Comparison of ENCODE assay signal across 14 cellular contexts in the genomic region with DNA sequence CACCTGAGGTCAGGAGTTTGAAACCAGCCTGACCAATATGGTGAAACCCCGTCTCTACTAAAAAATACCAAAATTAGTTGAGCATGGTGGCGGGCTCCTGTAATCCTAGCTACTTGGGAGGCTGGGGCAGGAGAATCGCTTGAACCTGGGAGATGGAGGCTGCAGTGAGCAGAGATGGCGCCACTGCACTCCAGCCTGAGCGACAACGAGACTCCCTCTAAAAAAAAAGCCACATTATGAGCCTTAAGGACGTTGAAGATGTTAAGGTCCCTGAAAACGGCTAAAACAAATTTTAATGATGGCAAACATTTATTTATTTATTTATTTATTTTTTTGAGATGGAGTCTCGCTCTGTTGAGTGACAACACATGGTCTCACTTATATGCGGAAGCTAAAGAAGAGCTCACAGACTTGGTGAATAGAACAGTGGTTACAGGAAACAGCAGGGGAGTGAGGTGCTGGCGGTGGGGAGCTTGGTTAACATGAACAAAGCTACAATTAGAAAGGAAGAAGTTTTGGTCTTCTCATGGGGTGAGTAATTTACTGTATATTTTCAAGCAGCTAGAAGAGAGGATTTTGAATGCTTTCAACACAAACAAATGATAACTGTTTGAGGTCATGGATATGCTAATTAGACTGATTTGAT. TPM values are rescaled to one million over a fixed set of nuclear protein-coding genes. Genes with fewer than 3 reads are reported as not detected.
DNase-seq lines count a peak whose midpoint lies in the region; ATAC-seq and TF ChIP-seq lines count a peak whose summit lies in the region.
"Had no signal": no experiment of that assay in that cellular context is flagged by ENCODE, and none has a peak within 500 bp of the region (broad histone marks: within the 10 kb centered on the region; RNA-seq: fewer than 3 reads in every experiment).

No MANE protein-coding gene starts in this region.

- POLR2A ChIA-PET in CD8-positive, alpha-beta memory T cell (lab: Charles Lee), result interaction anchor here (0.9 to 1.5 kb wide), 3 partner anchors 31 to 1005 kb away, joined by 3 to 11 read pairs (median 6); no protein-coding TSS in a partner anchor
- POLR2A ChIA-PET in MCF 10A (lab: Yijun Ruan, JAX), result interaction anchor here (0.7 kb wide), 1 partner anchor 34 kb away, joined by 3 read pairs; no protein-coding TSS in a partner anchor

- peak; percentile 10 to 67 (median 50) for DNase-seq in CD8-positive, alpha-beta memory T cell
- DNase-seq in MM.1S (peak; percentile 4), MCF 10A (ENCODE audit: unreplicated experiment) (no peak), NCI-H1105 treated with DMSO at 0.1 percent for 48 hours (lab: John Stamatoyannopoulos, UW) (no peak)
- peak; percentile 10 for DNase-seq in stimulated activated CD8-positive, alpha-beta memory T cell treated with anti-CD3 and anti-CD28 coated beads, Interleukin-12 subunit alpha, Interleukin-12 subunit beta, amount 100 ng/mL, for 4 hours (ENCODE audit: low read depth)
- DNase-seq: DMS79; NK-92 treated with Interleukin-12 subunit alpha and Interleukin-12 subunit beta, amount 100 ng/mL, for 24 hours; right cardiac atrium; uterus had no signal

- no peaks in the 10 kb centered on the region for H3K36me3 ChIP-seq in CD8-positive, alpha-beta memory T cell (ENCODE audit: insufficient read depth, low read length)
- H3K36me3 ChIP-seq in MM.1S (replicated peaks; ENCODE audit: insufficient read depth, low read length), result no peaks in the 10 kb centered on the region
- H3K36me3 ChIP-seq: ascending aorta, uterus had no signal

- intact Hi-C loops in MCF 10A (cut with micrococcal nuclease), result no loop called here

- no peak for ATAC-seq in GM18519 (IDR thresholded peaks at IDR 0.05; ENCODE audit: low FRiP score, unreplicated experiment)
- ATAC-seq: right cardiac atrium had no signal

- H3K9me3 ChIP-seq in CD8-positive, alpha-beta memory T cell (ENCODE audit: low read length), result no peaks in the 10 kb centered on the region
- no peaks in the 10 kb centered on the region for H3K9me3 ChIP-seq in MM.1S (replicated peaks; ENCODE audit: insufficient read depth, low read length)
- H3K9me3 ChIP-seq: ascending aorta, uterus had no signal

- H3K27ac ChIP-seq in CD8-positive, alpha-beta memory T cell (ENCODE audit: low read depth, low read length), result no peak overlapping the region
- no peak overlapping the region for H3K27ac ChIP-seq in MM.1S (ENCODE audit: low read length)
- H3K27ac ChIP-seq: ascending aorta, uterus had no signal

- H3K9me3 Mint-ChIP-seq in CD8-positive, alpha-beta memory T cell, result no peaks in the 10 kb centered on the region
- H3K9me3 Mint-ChIP-seq in activated naive CD4-positive, alpha-beta T cell treated with anti-CD3 and anti-CD28 coated beads, Interleukin-2, amount 50 U/mL, for 24 hours, result no peaks in the 10 kb centered on the region
- H3K9me3 Mint-ChIP-seq in MCF 10A (ENCODE audit: unreplicated experiment), result no peaks in the 10 kb centered on the region

- peak overlapping the region in 7 of 8 donors; percentile 3 to 78 (median 20) for H3K27ac Mint-ChIP-seq in CD8-positive, alpha-beta memory T cell
- H3K27ac Mint-ChIP-seq in activated naive CD4-positive, alpha-beta T cell treated with anti-CD3 and anti-CD28 coated beads, Interleukin-2, amount 50 U/mL, for 24 hours, result no peak overlapping the region
- H3K27ac Mint-ChIP-seq in MCF 10A (ENCODE audit: low read depth, unreplicated experiment), result no peak overlapping the region

- no peaks in the 10 kb centered on the region for H3K27me3 ChIP-seq in CD8-positive, alpha-beta memory T cell (ENCODE audit: insufficient read depth, low read length, poor library complexity, severe bottlenecking)
- H3K27me3 ChIP-seq in MM.1S (replicated peaks; ENCODE audit: insufficient read depth, low read length), result no peaks in the 10 kb centered on the region
- H3K27me3 ChIP-seq: ascending aorta, uterus had no signal

- peaks cover 0 to 2% (median 2%) of the 10 kb centered on the region in 3 donors for H3K36me3 Mint-ChIP-seq in CD8-positive, alpha-beta memory T cell
- H3K36me3 Mint-ChIP-seq in activated naive CD4-positive, alpha-beta T cell treated with anti-CD3 and anti-CD28 coated beads, Interleukin-2, amount 50 U/mL, for 24 hours, result no peaks in the 10 kb centered on the region
- H3K36me3 Mint-ChIP-seq in MCF 10A (ENCODE audit: insufficient read depth, unreplicated experiment), result no peaks in the 10 kb centered on the region

- no peaks in the 10 kb centered on the region for H3K27me3 Mint-ChIP-seq in CD8-positive, alpha-beta memory T cell
- no peaks in the 10 kb centered on the region for H3K27me3 Mint-ChIP-seq in activated naive CD4-positive, alpha-beta T cell treated with anti-CD3 and anti-CD28 coated beads, Interleukin-2, amount 50 U/mL, for 24 hours
- no peaks in the 10 kb centered on the region for H3K27me3 Mint-ChIP-seq in MCF 10A (ENCODE audit: insufficient read depth, unreplicated experiment)

- H3F3A ChIP-seq in MM.1S (ENCODE audit: insufficient read depth, low read length), result no peaks in the 10 kb centered on the region

- no peak overlapping the region for H2AFZ ChIP-seq in MM.1S (ENCODE audit: low read length)

- H3K4me3 ChIP-seq in CD8-positive, alpha-beta memory T cell (ENCODE audit: low read length), result no peak overlapping the region
- H3K4me3 ChIP-seq in MM.1S (ENCODE audit: low read length), result no peak overlapping the region
- H3K4me3 ChIP-seq: ascending aorta, uterus had no signal

- H3K9ac ChIP-seq in MM.1S (ENCODE audit: low read length), result no peak overlapping the region

- H3K4me1 ChIP-seq in CD8-positive, alpha-beta memory T cell (ENCODE audit: insufficient read depth, low read length), result peaks cover 4% of the 10 kb centered on the region
- H3K4me1 ChIP-seq in MM.1S (ENCODE audit: low read length), result no peaks in the 10 kb centered on the region
- H3K4me1 ChIP-seq: ascending aorta, uterus had no signal

- no TSS peak for BruUV-seq in MCF 10A (replicated peaks; lab: Mats Ljungman, UMichigan)

- no peaks in the 10 kb centered on the region for H3K9me2 ChIP-seq in MM.1S (replicated peaks; ENCODE audit: insufficient read depth, low read length)

- TF ChIP-seq CTCF in MM.1S (IDR thresholded peaks at IDR 0.05; ENCODE audit: low read length) (no peak), MCF 10A (IDR thresholded peaks at IDR 0.05; ENCODE audit: unreplicated experiment) (no peak)

- H3K4me1 Mint-ChIP-seq in CD8-positive, alpha-beta memory T cell, result peaks cover 30 to 34% (median 30%) of the 10 kb centered on the region in 3 donors
- peaks cover 21% of the 10 kb centered on the region for H3K4me1 Mint-ChIP-seq in activated naive CD4-positive, alpha-beta T cell treated with anti-CD3 and anti-CD28 coated beads, Interleukin-2, amount 50 U/mL, for 24 hours
- peaks cover 5% of the 10 kb centered on the region for H3K4me1 Mint-ChIP-seq in MCF 10A (ENCODE audit: insufficient read depth, unreplicated experiment)

- no peaks in the 10 kb centered on the region for H4K20me1 ChIP-seq in MM.1S (ENCODE audit: insufficient read depth, low read length)

- peak overlapping the region in 6 of 7 donors; percentile 0 to 39 (median 18) for H3K4me3 Mint-ChIP-seq in CD8-positive, alpha-beta memory T cell
- peak overlapping the region; percentile 8 for H3K4me3 Mint-ChIP-seq in activated naive CD4-positive, alpha-beta T cell treated with anti-CD3 and anti-CD28 coated beads, Interleukin-2, amount 50 U/mL, for 24 hours
- no peak overlapping the region for H3K4me3 Mint-ChIP-seq in MCF 10A (ENCODE audit: unreplicated experiment)

- CTCF ChIA-PET in CD8-positive, alpha-beta memory T cell (lab: Charles Lee), result interaction anchor here (0.7 to 2.3 kb wide), 4 partner anchors 22 to 132 kb away, joined by 3 to 18 read pairs (median 6); no protein-coding TSS in a partner anchor
- CTCF ChIA-PET in MCF 10A (lab: Yijun Ruan, JAX), result interaction anchor here (0.7 to 0.9 kb wide), 3 partner anchors 14 to 1999 kb away, joined by 3 read pairs; no protein-coding TSS in a partner anchor

- no peak overlapping the region for H3K4me2 ChIP-seq in MM.1S (ENCODE audit: low read depth, low read length)

- no peaks in the 10 kb centered on the region for H3K79me2 ChIP-seq in MM.1S (ENCODE audit: low read length)

RNA-seq across cellular contexts. Expression of a gene that starts 47.1 kb away (rescaled TPM):
- not detected for total RNA-seq in CD8-positive, alpha-beta memory T cell
- polyA plus RNA-seq in CD8-positive, alpha-beta memory T cell, result 0.43 TPM
- total RNA-seq in MCF 10A (2022), result not detected in 2 replicates
- total RNA-seq: HT-29 had no signal
- polyA plus RNA-seq: BJ had no signal

Comparison
In these comparisons a context has a peak if more than half of its experiments do, and no peak if none do; other contexts are left out.
1. DNase-seq: peak in CD8-positive, alpha-beta memory T cell (5 of 5), MM.1S (single experiment) and stimulated activated CD8-positive, alpha-beta memory T cell treated with anti-CD3 and anti-CD28 coated beads, Interleukin-12 subunit alpha, Interleukin-12 subunit beta, amount 100 ng/mL, for 4 hours (single experiment); none in MCF 10A (single experiment) and NCI-H1105 treated with DMSO at 0.1 percent for 48 hours (single experiment).
2. H3K27ac Mint-ChIP-seq: peak in CD8-positive, alpha-beta memory T cell (7 of 8); none in activated naive CD4-positive, alpha-beta T cell treated with anti-CD3 and anti-CD28 coated beads, Interleukin-2, amount 50 U/mL, for 24 hours (single experiment) and MCF 10A (single experiment).